ENCODE assay signal across 1 cellular context in genomic region chr1:246417813-246418564, GRCh38.
TF ChIP-seq lines count a peak whose summit lies in the region.

No MANE protein-coding gene starts in this region.

TF ChIP-seq in GM23338, 12 proteins besides CTCF, POLR2A, EP300 and RAD21 (continued from another document):
- TF ChIP-seq, protein P1, sequence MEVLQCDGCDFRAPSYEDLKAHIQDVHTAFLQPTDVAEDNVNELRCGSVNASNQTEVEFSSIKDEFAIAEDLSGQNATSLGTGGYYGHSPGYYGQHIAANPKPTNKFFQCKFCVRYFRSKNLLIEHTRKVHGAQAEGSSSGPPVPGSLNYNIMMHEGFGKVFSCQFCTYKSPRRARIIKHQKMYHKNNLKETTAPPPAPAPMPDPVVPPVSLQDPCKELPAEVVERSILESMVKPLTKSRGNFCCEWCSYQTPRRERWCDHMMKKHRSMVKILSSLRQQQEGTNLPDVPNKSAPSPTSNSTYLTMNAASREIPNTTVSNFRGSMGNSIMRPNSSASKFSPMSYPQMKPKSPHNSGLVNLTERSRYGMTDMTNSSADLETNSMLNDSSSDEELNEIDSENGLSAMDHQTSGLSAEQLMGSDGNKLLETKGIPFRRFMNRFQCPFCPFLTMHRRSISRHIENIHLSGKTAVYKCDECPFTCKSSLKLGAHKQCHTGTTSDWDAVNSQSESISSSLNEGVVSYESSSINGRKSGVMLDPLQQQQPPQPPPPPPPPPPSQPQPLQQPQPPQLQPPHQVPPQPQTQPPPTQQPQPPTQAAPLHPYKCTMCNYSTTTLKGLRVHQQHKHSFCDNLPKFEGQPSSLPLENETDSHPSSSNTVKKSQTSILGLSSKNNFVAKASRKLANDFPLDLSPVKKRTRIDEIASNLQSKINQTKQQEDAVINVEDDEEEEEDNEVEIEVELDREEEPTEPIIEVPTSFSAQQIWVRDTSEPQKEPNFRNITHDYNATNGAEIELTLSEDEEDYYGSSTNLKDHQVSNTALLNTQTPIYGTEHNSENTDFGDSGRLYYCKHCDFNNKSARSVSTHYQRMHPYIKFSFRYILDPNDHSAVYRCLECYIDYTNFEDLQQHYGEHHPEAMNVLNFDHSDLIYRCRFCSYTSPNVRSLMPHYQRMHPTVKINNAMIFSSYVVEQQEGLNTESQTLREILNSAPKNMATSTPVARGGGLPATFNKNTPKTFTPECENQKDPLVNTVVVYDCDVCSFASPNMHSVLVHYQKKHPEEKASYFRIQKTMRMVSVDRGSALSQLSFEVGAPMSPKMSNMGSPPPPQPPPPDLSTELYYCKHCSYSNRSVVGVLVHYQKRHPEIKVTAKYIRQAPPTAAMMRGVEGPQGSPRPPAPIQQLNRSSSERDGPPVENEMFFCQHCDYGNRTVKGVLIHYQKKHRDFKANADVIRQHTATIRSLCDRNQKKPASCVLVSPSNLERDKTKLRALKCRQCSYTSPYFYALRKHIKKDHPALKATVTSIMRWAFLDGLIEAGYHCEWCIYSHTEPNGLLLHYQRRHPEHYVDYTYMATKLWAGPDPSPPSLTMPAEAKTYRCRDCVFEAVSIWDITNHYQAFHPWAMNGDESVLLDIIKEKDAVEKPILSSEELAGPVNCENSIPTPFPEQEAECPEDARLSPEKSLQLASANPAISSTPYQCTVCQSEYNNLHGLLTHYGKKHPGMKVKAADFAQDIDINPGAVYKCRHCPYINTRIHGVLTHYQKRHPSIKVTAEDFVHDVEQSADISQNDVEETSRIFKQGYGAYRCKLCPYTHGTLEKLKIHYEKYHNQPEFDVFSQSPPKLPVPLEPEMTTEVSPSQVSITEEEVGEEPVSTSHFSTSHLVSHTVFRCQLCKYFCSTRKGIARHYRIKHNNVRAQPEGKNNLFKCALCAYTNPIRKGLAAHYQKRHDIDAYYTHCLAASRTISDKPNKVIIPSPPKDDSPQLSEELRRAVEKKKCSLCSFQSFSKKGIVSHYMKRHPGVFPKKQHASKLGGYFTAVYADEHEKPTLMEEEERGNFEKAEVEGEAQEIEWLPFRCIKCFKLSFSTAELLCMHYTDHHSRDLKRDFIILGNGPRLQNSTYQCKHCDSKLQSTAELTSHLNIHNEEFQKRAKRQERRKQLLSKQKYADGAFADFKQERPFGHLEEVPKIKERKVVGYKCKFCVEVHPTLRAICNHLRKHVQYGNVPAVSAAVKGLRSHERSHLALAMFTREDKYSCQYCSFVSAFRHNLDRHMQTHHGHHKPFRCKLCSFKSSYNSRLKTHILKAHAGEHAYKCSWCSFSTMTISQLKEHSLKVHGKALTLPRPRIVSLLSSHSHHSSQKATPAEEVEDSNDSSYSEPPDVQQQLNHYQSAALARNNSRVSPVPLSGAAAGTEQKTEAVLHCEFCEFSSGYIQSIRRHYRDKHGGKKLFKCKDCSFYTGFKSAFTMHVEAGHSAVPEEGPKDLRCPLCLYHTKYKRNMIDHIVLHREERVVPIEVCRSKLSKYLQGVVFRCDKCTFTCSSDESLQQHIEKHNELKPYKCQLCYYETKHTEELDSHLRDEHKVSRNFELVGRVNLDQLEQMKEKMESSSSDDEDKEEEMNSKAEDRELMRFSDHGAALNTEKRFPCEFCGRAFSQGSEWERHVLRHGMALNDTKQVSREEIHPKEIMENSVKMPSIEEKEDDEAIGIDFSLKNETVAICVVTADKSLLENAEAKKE (CRISPR knock-in tag; IDR thresholded peaks at IDR 0.05), result no peak
- TF ChIP-seq, protein P2, sequence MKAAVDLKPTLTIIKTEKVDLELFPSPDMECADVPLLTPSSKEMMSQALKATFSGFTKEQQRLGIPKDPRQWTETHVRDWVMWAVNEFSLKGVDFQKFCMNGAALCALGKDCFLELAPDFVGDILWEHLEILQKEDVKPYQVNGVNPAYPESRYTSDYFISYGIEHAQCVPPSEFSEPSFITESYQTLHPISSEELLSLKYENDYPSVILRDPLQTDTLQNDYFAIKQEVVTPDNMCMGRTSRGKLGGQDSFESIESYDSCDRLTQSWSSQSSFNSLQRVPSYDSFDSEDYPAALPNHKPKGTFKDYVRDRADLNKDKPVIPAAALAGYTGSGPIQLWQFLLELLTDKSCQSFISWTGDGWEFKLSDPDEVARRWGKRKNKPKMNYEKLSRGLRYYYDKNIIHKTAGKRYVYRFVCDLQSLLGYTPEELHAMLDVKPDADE (IDR thresholded peaks at IDR 0.05), result no peak
- TF ChIP-seq REST (IDR thresholded peaks at IDR 0.05; ENCODE audit: unreplicated experiment) (no peak), JUNB (IDR thresholded peaks at IDR 0.05; ENCODE audit: unreplicated experiment) (no peak), ZNF114 (CRISPR knock-in tag; IDR thresholded peaks at IDR 0.05) (no peak), POLR2AphosphoS5 (IDR thresholded peaks at IDR 0.05; ENCODE audit: low read depth) (no peak), CREB1 (CRISPR knock-in tag; IDR thresholded peaks at IDR 0.05; ENCODE audit: low read depth) (no peak), ZNF331 (CRISPR knock-in tag; IDR thresholded peaks at IDR 0.05; ENCODE audit: low read depth) (no peak), EZH2phosphoT487 (IDR thresholded peaks at IDR 0.05; ENCODE audit: unreplicated experiment) (no peak), NANOG (IDR thresholded peaks at IDR 0.05; ENCODE audit: borderline replicate concordance) (no peak), EZH2 (IDR thresholded peaks at IDR 0.05; ENCODE audit: low read depth, unreplicated experiment) (no peak)
TF ChIP-seq in GM23338: peak in this region for 0.
